Comparison of ENCODE assay signal across 15 cellular contexts in genomic region chr5:180604271-180604670, GRCh38. TPM values are rescaled to one million over a fixed set of nuclear protein-coding genes. Genes with fewer than 3 reads are reported as not detected.
"Had no signal": no experiment of that assay in that cellular context is flagged by ENCODE, and none has a peak within 500 bp of the region (broad histone marks: within the 10 kb centered on the region; RNA-seq: fewer than 3 reads in every experiment).

No MANE protein-coding gene starts in this region.

- H3K4me3 Mint-ChIP-seq: activated CD8-positive, alpha-beta T cell treated with anti-CD3 and anti-CD28 coated beads for 36 hours; neural crest cell; stimulated activated naive B cell treated with anti-CD40 and anti-IgM and Interleukin-4, amounts not matched to agents 10 μg/mL and 1 μg/mL and 100 μg/mL, for 72 hours; T-helper 17 cell had no signal

- H3K4me1 Mint-ChIP-seq: stimulated activated naive B cell treated with anti-CD40 and anti-IgM and Interleukin-4, amounts not matched to agents 10 μg/mL and 1 μg/mL and 100 μg/mL, for 72 hours had no signal

- H3K9me3 Mint-ChIP-seq: activated CD8-positive, alpha-beta T cell treated with anti-CD3 and anti-CD28 coated beads for 36 hours; neural crest cell; stimulated activated naive B cell treated with anti-CD40 and anti-IgM and Interleukin-4, amounts not matched to agents 10 μg/mL and 1 μg/mL and 100 μg/mL, for 72 hours had no signal

- ATAC-seq: activated CD8-positive, alpha-beta T cell treated with anti-CD3 and anti-CD28 coated beads for 36 hours; esophagus mucosa; stimulated activated naive B cell treated with anti-CD40 and anti-IgM and Interleukin-4, amounts not matched to agents 10 μg/mL and 1 μg/mL and 100 μg/mL, for 72 hours; T-helper 17 cell had no signal

- H3K27me3 Mint-ChIP-seq: activated CD8-positive, alpha-beta T cell treated with anti-CD3 and anti-CD28 coated beads for 36 hours had no signal

- H3K36me3 Mint-ChIP-seq: stimulated activated naive B cell treated with anti-CD40 and anti-IgM and Interleukin-4, amounts not matched to agents 10 μg/mL and 1 μg/mL and 100 μg/mL, for 72 hours had no signal

- H3K27ac Mint-ChIP-seq: activated CD8-positive, alpha-beta T cell treated with anti-CD3 and anti-CD28 coated beads for 36 hours; stimulated activated naive B cell treated with anti-CD40 and anti-IgM and Interleukin-4, amounts not matched to agents 10 μg/mL and 1 μg/mL and 100 μg/mL, for 72 hours had no signal

- DNase-seq: activated CD4-positive, alpha-beta T cell treated with anti-CD3 and anti-CD28 coated beads for 4 hours; activated CD8-positive, alpha-beta memory T cell treated with anti-CD3 and anti-CD28 coated beads, Interleukin-2, amount 50 U/mL, for 4 hours; activated CD8-positive, alpha-beta T cell treated with anti-CD3 and anti-CD28 coated beads for 36 hours; activated naive CD4-positive, alpha-beta T cell treated with Interleukin-2 at 50 U/mL for 16 hours; hippocampal formation; ovary; stimulated activated CD4-positive, alpha-beta T cell treated with anti-CD3 and anti-CD28 coated beads, Interleukin-15, amount 100 ng/mL, for 24 hours; stimulated activated CD4-positive, alpha-beta T cell treated with anti-CD3 and anti-CD28 coated beads, Interleukin-4, amount 100 ng/mL, for 1 hour; stimulated activated naive B cell treated with anti-CD40 and anti-IgM and Interleukin-4, amounts not matched to agents 10 μg/mL and 1 μg/mL and 100 μg/mL, for 72 hours; T-helper 17 cell; tibial artery had no signal

RNA-seq across cellular contexts. Expression of gene SCGB3A1, which starts 13.0 kb away (rescaled TPM):
- total RNA-seq: activated CD8-positive, alpha-beta T cell treated with anti-CD3 and anti-CD28 coated beads for 36 hours; cardiac muscle cell; neural crest cell; vagina had no signal
